ENCODE assay signal across 10 cellular contexts in genomic region chr6:145015739-145016558, GRCh38.
DNase-seq lines count a peak whose midpoint lies in the region; ATAC-seq, FAIRE-seq and TF ChIP-seq lines count a peak whose summit lies in the region.
"Had no signal": no experiment of that assay in that cellular context is flagged by ENCODE, and none has a peak within 500 bp of the region (broad histone marks: within the 10 kb centered on the region; RNA-seq: fewer than 3 reads in every experiment).

No MANE protein-coding gene starts in this region.

- H4K20me1 ChIP-seq in MM.1S (ENCODE audit: insufficient read depth, low read length) = no peaks in the 10 kb centered on the region

- H3K27me3 Mint-ChIP-seq in activated naive CD8-positive, alpha-beta T cell treated with anti-CD3 and anti-CD28 coated beads, Interleukin-2, amount 10 ng/mL, durations not matched to agents 7 days and 5 days = peaks cover 3% of the 10 kb centered on the region

- no peaks in the 10 kb centered on the region for H3K9me3 ChIP-seq in MM.1S (replicated peaks; ENCODE audit: insufficient read depth, low read length)

- no peaks in the 10 kb centered on the region for H3K9me3 Mint-ChIP-seq in activated naive CD8-positive, alpha-beta T cell treated with anti-CD3 and anti-CD28 coated beads, Interleukin-2, amount 10 ng/mL, durations not matched to agents 7 days and 5 days
- H3K9me3 Mint-ChIP-seq: T-cell had no signal

- TF ChIP-seq POLR2A in GM12892 (IDR thresholded peaks at IDR 0.05; ENCODE audit: low read depth, low read length) = no peak

- POLR2A ChIA-PET in activated naive CD8-positive, alpha-beta T cell treated with anti-CD3 and anti-CD28 coated beads, Interleukin-2, amount 10 ng/mL, durations not matched to agents 7 days and 5 days (lab: Charles Lee) = interaction anchor here (0.5 kb wide), 1 partner anchor 48 kb away, joined by 5 read pairs; no protein-coding TSS in a partner anchor

- no peak overlapping the region for H3K27ac Mint-ChIP-seq in activated naive CD8-positive, alpha-beta T cell treated with anti-CD3 and anti-CD28 coated beads, Interleukin-2, amount 10 ng/mL, durations not matched to agents 7 days and 5 days
- H3K27ac Mint-ChIP-seq: T-cell had no signal

- no peak overlapping the region for H3K4me3 ChIP-seq in MM.1S (ENCODE audit: low read length)

- peak; percentile 40 for FAIRE-seq in GM12892 (lab: Jason Lieb, UNC)

- no peaks in the 10 kb centered on the region for H3K9me2 ChIP-seq in MM.1S (replicated peaks; ENCODE audit: insufficient read depth, low read length)

- TF ChIP-seq CTCF in MM.1S (IDR thresholded peaks at IDR 0.05; ENCODE audit: low read length) = no peak

- H3K36me3 Mint-ChIP-seq in activated naive CD8-positive, alpha-beta T cell treated with anti-CD3 and anti-CD28 coated beads, Interleukin-2, amount 10 ng/mL, durations not matched to agents 7 days and 5 days = no peaks in the 10 kb centered on the region
- H3K36me3 Mint-ChIP-seq: T-cell had no signal

- peaks cover 1% of the 10 kb centered on the region for H3K4me1 Mint-ChIP-seq in activated naive CD8-positive, alpha-beta T cell treated with anti-CD3 and anti-CD28 coated beads, Interleukin-2, amount 10 ng/mL, durations not matched to agents 7 days and 5 days
- H3K4me1 Mint-ChIP-seq: T-cell had no signal

- H3K27me3 ChIP-seq in MM.1S (replicated peaks; ENCODE audit: insufficient read depth, low read length) = no peaks in the 10 kb centered on the region

- H3K36me3 ChIP-seq in MM.1S (replicated peaks; ENCODE audit: insufficient read depth, low read length) = no peaks in the 10 kb centered on the region

- H3K79me2 ChIP-seq in MM.1S (ENCODE audit: low read length) = no peaks in the 10 kb centered on the region

- no peak overlapping the region for H2AFZ ChIP-seq in MM.1S (ENCODE audit: low read length)

- H3K4me3 Mint-ChIP-seq in activated naive CD8-positive, alpha-beta T cell treated with anti-CD3 and anti-CD28 coated beads, Interleukin-2, amount 10 ng/mL, durations not matched to agents 7 days and 5 days = no peak overlapping the region
- H3K4me3 Mint-ChIP-seq: neural crest cell, T-cell had no signal

- no peak overlapping the region for H3K27ac ChIP-seq in MM.1S (ENCODE audit: low read length)

- peak; percentile 5 for DNase-seq in GM12892 (ENCODE audit: insufficient read length)
- DNase-seq in HS-5 (ENCODE audit: low read depth) = peak; percentile 88
- DNase-seq in activated naive CD8-positive, alpha-beta T cell treated with anti-CD3 and anti-CD28 coated beads, Interleukin-2, amount 10 ng/mL, durations not matched to agents 7 days and 5 days = no peak
- DNase-seq in myocyte (ENCODE audit: low read depth) = peak; percentile 86
- DNase-seq in NCI-H774 (lab: John Stamatoyannopoulos, UW) = no peak
- no peak for DNase-seq in MM.1S
- no peak for DNase-seq in NCI-H1105 (lab: John Stamatoyannopoulos, UW)
- DNase-seq: T-cell had no signal

- no peak overlapping the region for H3K9ac ChIP-seq in MM.1S (ENCODE audit: low read length)

- peak; percentile 99 for ATAC-seq in GM21619 (IDR thresholded peaks at IDR 0.05; ENCODE audit: unreplicated experiment)
- peak; percentile 58 for ATAC-seq in activated naive CD8-positive, alpha-beta T cell treated with anti-CD3 and anti-CD28 coated beads, Interleukin-2, amount 10 ng/mL, durations not matched to agents 7 days and 5 days (ENCODE audit: low read depth)

- no peak overlapping the region for H3K4me2 ChIP-seq in MM.1S (ENCODE audit: low read depth, low read length)

- no peaks in the 10 kb centered on the region for H3F3A ChIP-seq in MM.1S (ENCODE audit: insufficient read depth, low read length)

- peaks cover 2% of the 10 kb centered on the region; the same call in 1 of the 2 replicates for H3K4me1 ChIP-seq in MM.1S (ENCODE audit: low read length)

Comparison
In these comparisons a context has a peak if more than half of its experiments do, and no peak if none do; other contexts are left out.
1. DNase-seq: peak in GM12892 (single experiment), HS-5 (single experiment) and myocyte (single experiment); none in activated naive CD8-positive, alpha-beta T cell treated with anti-CD3 and anti-CD28 coated beads, Interleukin-2, amount 10 ng/mL, durations not matched to agents 7 days and 5 days (single experiment), NCI-H774 (single experiment), MM.1S (single experiment) and NCI-H1105 (single experiment).